16 cellular contexts compared by ENCODE assay signal in genomic region chr15:35393403-35393802, GRCh38.
"Had no signal": no experiment of that assay in that cellular context is flagged by ENCODE, and none has a peak within 500 bp of the region (broad histone marks: within the 10 kb centered on the region; RNA-seq: fewer than 3 reads in every experiment).

No MANE protein-coding gene starts in this region.

- H3K36me3 ChIP-seq: adrenal gland, neural progenitor cell, ovary, thoracic aorta had no signal

- H3K4me3 ChIP-seq: adrenal gland, left ventricle myocardium inferior, neural progenitor cell, ovary, stomach, thoracic aorta had no signal

- H3K27ac ChIP-seq: adrenal gland, epithelial cell of prostate, left ventricle myocardium inferior, neural progenitor cell, ovary, stomach, thoracic aorta had no signal

- DNase-seq: activated CD4-positive, alpha-beta T cell treated with anti-CD3 and anti-CD28 coated beads, Interleukin-2, amount 10 ng/mL, durations not matched to agents 7 days and 5 days; activated CD4-positive, CD25-positive, alpha-beta regulatory T cell; activated naive CD4-positive, alpha-beta T cell treated with anti-CD3 and anti-CD28 coated beads, Interleukin-2, amount 50 U/mL, for 16 hours; activated T-cell treated with anti-CD3 and anti-CD28 coated beads for 4 hours; adrenal gland; caudate nucleus; effector memory CD8-positive, alpha-beta T cell; glutamatergic neuron; left ventricle myocardium inferior; ovary; stimulated activated CD4-positive, alpha-beta T cell treated with anti-CD3 and anti-CD28 coated beads, Interleukin-4, amount 100 ng/mL, for 4 hours; stomach had no signal

- H3K9me3 ChIP-seq: adrenal gland, left ventricle myocardium inferior, ovary, stomach, thoracic aorta had no signal

- ATAC-seq: activated T-helper 17 cell treated with anti-CD3 and anti-CD28 coated beads, Interleukin-2, amount 50 U/mL, for 72 hours; effector memory CD8-positive, alpha-beta T cell had no signal

- H2AFZ ChIP-seq: neural progenitor cell had no signal

- H3K9ac ChIP-seq: neural progenitor cell had no signal

- H3K4me2 ChIP-seq: neural progenitor cell had no signal

- H3K4me1 ChIP-seq: adrenal gland, stomach had no signal

- H3K27me3 ChIP-seq: adrenal gland, neural progenitor cell, ovary, stomach had no signal
